8 cellular contexts compared by ENCODE assay signal in the genomic region with DNA sequence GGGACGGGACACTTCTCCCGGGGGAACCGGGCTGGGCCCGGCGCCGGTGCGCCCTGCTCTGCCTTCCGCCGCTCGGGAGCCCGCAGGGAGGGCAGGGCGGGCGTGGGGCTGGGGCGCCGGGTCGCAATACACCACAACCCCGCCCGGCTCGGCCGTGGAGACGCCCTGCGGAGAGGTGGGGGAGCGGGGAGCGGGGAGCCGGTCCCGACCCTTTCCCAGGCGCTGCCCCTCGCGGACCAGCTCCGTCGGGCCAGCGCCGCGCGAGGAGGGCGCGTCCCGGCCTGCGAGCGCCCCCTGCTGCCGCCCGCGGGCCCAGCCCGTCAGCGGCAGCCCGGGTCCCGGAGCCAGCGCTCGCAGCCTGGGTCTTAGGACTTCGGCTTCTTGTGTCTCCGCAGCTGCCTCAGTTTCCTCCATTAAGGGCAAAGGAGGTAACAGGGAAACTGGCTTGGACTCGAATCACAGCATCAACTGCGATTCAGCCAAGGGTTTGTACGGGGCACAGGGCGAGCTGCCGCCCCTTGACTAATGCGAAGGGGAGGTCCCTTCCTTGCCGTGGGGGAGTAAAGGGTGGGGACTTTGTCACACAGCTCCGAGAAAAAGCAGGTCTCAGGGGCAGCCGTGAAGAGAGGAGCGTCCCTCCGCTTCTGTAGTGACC. TPM values are rescaled to one million over a fixed set of nuclear protein-coding genes. Genes with fewer than 3 reads are reported as not detected.
DNase-seq lines count a peak whose midpoint lies in the region; ATAC-seq and TF ChIP-seq lines count a peak whose summit lies in the region.

No MANE protein-coding gene starts in this region.

- peak overlapping the region; percentile 56 to 90 (median 72) for H3K4me3 ChIP-seq in esophagus squamous epithelium
- H3K4me3 ChIP-seq in tibial artery = peak overlapping the region; percentile 41 to 53

- H3K4me1 Mint-ChIP-seq in natural killer cell treated with Interleukin-12 subunit alpha and Interleukin-12 subunit beta and Interleukin-15 and Interleukin-18, amount 100 ng/mL, for 72 hours (ENCODE audit: low read depth in 2 of 2) = peaks cover 5 to 17% of the 10 kb centered on the region in 2 donors

- H3K27ac Mint-ChIP-seq in natural killer cell treated with Interleukin-12 subunit alpha and Interleukin-12 subunit beta and Interleukin-15 and Interleukin-18, amount 100 ng/mL, for 72 hours = no peak overlapping the region

- H3K9me3 Mint-ChIP-seq in natural killer cell treated with Interleukin-12 subunit alpha and Interleukin-12 subunit beta and Interleukin-15 and Interleukin-18, amount 100 ng/mL, for 72 hours = no peaks in the 10 kb centered on the region

- no peak for TF ChIP-seq POLR2A in esophagus squamous epithelium (IDR thresholded peaks at IDR 0.05)

- H3K36me3 Mint-ChIP-seq in natural killer cell treated with Interleukin-12 subunit alpha and Interleukin-12 subunit beta and Interleukin-15 and Interleukin-18, amount 100 ng/mL, for 72 hours = no peaks in the 10 kb centered on the region

- no peak overlapping the region for H3K4me3 Mint-ChIP-seq in natural killer cell treated with Interleukin-12 subunit alpha and Interleukin-12 subunit beta and Interleukin-15 and Interleukin-18, amount 100 ng/mL, for 72 hours

- TF ChIP-seq CTCF in esophagus squamous epithelium (IDR thresholded peaks at IDR 0.05) = peak; percentile 49 to 95 (median 90)
- TF ChIP-seq CTCF in tibial artery (IDR thresholded peaks at IDR 0.05) = peak; percentile 72 to 85

- 0 to 7% methylated on average over 7 to 11 of the region's 62 CpGs for WGBS in esophagus squamous epithelium, 2 donors

- intact Hi-C loops in esophagus squamous epithelium (cut with DNase I) (no loop called here), tibial artery (cut with DNase I; ENCODE audit: low total_unique reads) (loop anchor here (10.0 kb wide), 1 partner anchor 92 kb away; no protein-coding TSS in a partner anchor)

- peak; percentile 4 for DNase-seq in NCI-H510A treated with DMSO at 0.1 percent for 48 hours (lab: John Stamatoyannopoulos, UW)
- no peak for DNase-seq in NCI-H510A (lab: John Stamatoyannopoulos, UW)
- peak; percentile 25 for DNase-seq in NCI-H460 (ENCODE audit: extremely low read depth, low read depth)
- DNase-seq in activated T-cell treated with anti-CD3 and anti-CD28 coated beads for 24 hours (ENCODE audit: low read depth) = peak; percentile 56
- no peak for DNase-seq in esophagus squamous epithelium (lab: John Stamatoyannopoulos, UW)
- DNase-seq in natural killer cell treated with Interleukin-12 subunit alpha and Interleukin-12 subunit beta and Interleukin-15 and Interleukin-18, amount 100 ng/mL, for 72 hours (ENCODE audit: low spot score) = no peak
- no peak for DNase-seq in tibial artery

- peak; percentile 75 for ATAC-seq in HG02642 (IDR thresholded peaks at IDR 0.05; ENCODE audit: poor library complexity, unreplicated experiment)
- ATAC-seq in natural killer cell treated with Interleukin-12 subunit alpha and Interleukin-12 subunit beta and Interleukin-15 and Interleukin-18, amount 100 ng/mL, for 72 hours = peak; percentile 82 to 87

- H3K36me3 ChIP-seq in esophagus squamous epithelium (no peaks in the 10 kb centered on the region), tibial artery (no peaks in the 10 kb centered on the region)

- H3K4me1 ChIP-seq in esophagus squamous epithelium (peaks cover 7 to 27% (median 16%) of the 10 kb centered on the region in 3 donors), tibial artery (peaks cover 0 to 21% (median 12%) of the 10 kb centered on the region in 4 donors)

- H3K9me3 ChIP-seq in esophagus squamous epithelium (no peaks in the 10 kb centered on the region), tibial artery (no peaks in the 10 kb centered on the region)

- H3K27me3 Mint-ChIP-seq in natural killer cell treated with Interleukin-12 subunit alpha and Interleukin-12 subunit beta and Interleukin-15 and Interleukin-18, amount 100 ng/mL, for 72 hours = peaks cover 35 to 41% of the 10 kb centered on the region in 2 donors

- H3K27me3 ChIP-seq in esophagus squamous epithelium (peaks cover 0 to 75% (median 3%) of the 10 kb centered on the region in 4 donors), tibial artery (peaks cover 0 to 73% of the 10 kb centered on the region in 2 donors)

- H3K27ac ChIP-seq in esophagus squamous epithelium (peak overlapping the region; percentile 14 to 79 (median 53)), tibial artery (peak overlapping the region in 1 of 2 donors; percentile 2)

RNA-seq across cellular contexts. Expression of a gene that starts 0.6 kb away (rescaled TPM):
- not detected in 2 replicates for total RNA-seq in NCI-H460 (2014; rRNA removed; shearing (Covaris generic))
- polyA plus RNA-seq in NCI-H460 (2014; cell fraction: nucleus; rRNA removed) = not detected in 2 replicates
- total RNA-seq in esophagus squamous epithelium = 1 to 10 TPM in 1 of 4 donors, under 1 TPM in 2, not detected in 1; 0.04 to 1.2 (median 0.38) TPM
- total RNA-seq in natural killer cell treated with Interleukin-12 subunit alpha and Interleukin-12 subunit beta and Interleukin-15 and Interleukin-18, amount 100 ng/mL, for 72 hours = not detected

RNA-seq across cellular contexts. Expression of a gene that starts 21.3 kb away (rescaled TPM):
- total RNA-seq in NCI-H460 (2014; rRNA removed; shearing (Covaris generic)) = not detected in 2 replicates
- 0.35 TPM in 1 of 2 replicates, not detected in the other for polyA plus RNA-seq in NCI-H460 (2014; cell fraction: nucleus; rRNA removed)
- total RNA-seq in esophagus squamous epithelium = under 1 TPM in 2 of 4 donors, not detected in 2; 0.30 to 0.53 TPM
- total RNA-seq in natural killer cell treated with Interleukin-12 subunit alpha and Interleukin-12 subunit beta and Interleukin-15 and Interleukin-18, amount 100 ng/mL, for 72 hours = under 1 TPM in 1 of 2 donors, not detected in 1; 0.92 TPM

RNA-seq across cellular contexts. Expression of a gene that starts 28.2 kb away (rescaled TPM):
- 11.1 and 13.2 TPM in 2 replicates for total RNA-seq in NCI-H460 (2014; rRNA removed; shearing (Covaris generic))
- polyA plus RNA-seq in NCI-H460 (2014; cell fraction: nucleus; rRNA removed) = 28.1 and 50.2 TPM in 2 replicates
- 10 to 100 TPM in 1 of 4 donors, 1 to 10 TPM in 3; 1.5 to 10.3 (median 5.6) TPM for total RNA-seq in esophagus squamous epithelium
- 10 to 100 TPM; 30.9 to 52.0 TPM for total RNA-seq in natural killer cell treated with Interleukin-12 subunit alpha and Interleukin-12 subunit beta and Interleukin-15 and Interleukin-18, amount 100 ng/mL, for 72 hours

Comparison
In these comparisons a context has a peak if more than half of its experiments do, and no peak if none do; other contexts are left out.
1. DNase-seq: peak in NCI-H510A treated with DMSO at 0.1 percent for 48 hours (single experiment), NCI-H460 (single experiment) and activated T-cell treated with anti-CD3 and anti-CD28 coated beads for 24 hours (single experiment); none in NCI-H510A (single experiment), esophagus squamous epithelium (single experiment), natural killer cell treated with Interleukin-12 subunit alpha and Interleukin-12 subunit beta and Interleukin-15 and Interleukin-18, amount 100 ng/mL, for 72 hours (single experiment) and tibial artery (0 of 2).